Comparison of ENCODE assay signal across 7 cellular contexts in the genomic region with DNA sequence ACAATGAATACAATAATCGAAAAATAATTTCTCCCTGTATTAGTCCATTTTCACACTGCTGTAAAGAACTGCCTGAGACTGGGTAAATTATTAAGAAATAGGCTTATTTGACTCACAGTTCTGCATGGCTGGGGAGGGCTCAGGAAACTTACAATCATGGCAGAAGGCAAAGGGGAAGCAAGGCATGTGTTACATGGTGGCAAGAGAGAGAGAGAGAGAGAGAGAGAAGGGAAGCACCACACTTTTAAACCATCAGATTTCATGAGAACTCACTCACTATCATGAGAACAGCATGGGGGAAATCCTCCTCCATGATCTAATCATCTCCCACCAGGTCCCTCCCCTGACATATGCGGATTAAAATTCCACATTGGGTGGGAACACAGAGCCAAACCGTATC.
DNase-seq lines count a peak whose midpoint lies in the region; ATAC-seq and TF ChIP-seq lines count a peak whose summit lies in the region.
"Not testable (repeated sequence)": the region's sequence is repeated elsewhere in the genome, so short reads cannot be mapped to it uniquely, and the experiment has no call there.

No MANE protein-coding gene starts in this region.

- 83 to 88% methylated on average over 3 of the region's 3 CpGs for WGBS in esophagus squamous epithelium, 2 donors

- H2AFZ ChIP-seq in OCI-LY3 (ENCODE audit: low read depth, low read length): not testable (repeated sequence)
- peak overlapping the region; percentile 22 for H2AFZ ChIP-seq in osteoblast (ENCODE audit: low read length)

- not testable (repeated sequence) for H3K36me3 ChIP-seq in OCI-LY3 (replicated peaks; ENCODE audit: low read depth, low read length); breast epithelium; esophagus squamous epithelium; osteoblast (ENCODE audit: insufficient read depth, low read length)

- H3K9ac ChIP-seq in OCI-LY3 (ENCODE audit: low read length): not testable (repeated sequence)

- not testable (repeated sequence) for TF ChIP-seq CTCF in CD14-positive monocyte (IDR thresholded peaks at IDR 0.05); OCI-LY3 (IDR thresholded peaks at IDR 0.05; ENCODE audit: low read depth, low read length); breast epithelium (IDR thresholded peaks at IDR 0.05); esophagus squamous epithelium (IDR thresholded peaks at IDR 0.05); osteoblast (IDR thresholded peaks at IDR 0.05; ENCODE audit: extremely low read depth, low read depth, low read length)

- peak; percentile 46 for ATAC-seq in HG03175 (IDR thresholded peaks at IDR 0.05; ENCODE audit: unreplicated experiment)
- ATAC-seq in stimulated activated naive B cell treated with anti-CD40 and anti-IgM and Interleukin-4, amounts not matched to agents 10 μg/mL and 1 μg/mL and 100 μg/mL, for 72 hours (replicated peaks): peak; percentile 31 to 41

- H3K79me2 ChIP-seq in OCI-LY3 (ENCODE audit: low read length); osteoblast (ENCODE audit: insufficient read depth, low read length): not testable (repeated sequence)

- H3K4me2 ChIP-seq in OCI-LY3 (ENCODE audit: low read length): peak overlapping the region; percentile 20; the same call in 1 of the 2 replicates
- H3K4me2 ChIP-seq in osteoblast (ENCODE audit: insufficient read depth, low read length): not testable (repeated sequence)

- H3K9me3 ChIP-seq in OCI-LY3 (ENCODE audit: insufficient read depth, low read length); breast epithelium; esophagus squamous epithelium; osteoblast (ENCODE audit: low read depth, low read length): not testable (repeated sequence)

- intact Hi-C loops in CD14-positive monocyte (cut with micrococcal nuclease); breast epithelium (cut with DNase I; ENCODE audit: low total_unique reads); esophagus squamous epithelium (cut with DNase I): not testable (repeated sequence)

- not testable (repeated sequence) for H3K9me3 Mint-ChIP-seq in CD14-positive monocyte; stimulated activated naive B cell treated with anti-CD40 and anti-IgM and Interleukin-4, amounts not matched to agents 10 μg/mL and 1 μg/mL and 100 μg/mL, for 72 hours

- not testable (repeated sequence) for H3K27ac ChIP-seq in OCI-LY3 (ENCODE audit: low read length); osteoblast (ENCODE audit: low read depth, low read length)
- H3K27ac ChIP-seq in breast epithelium (peak overlapping the region; percentile 71 to 77), esophagus squamous epithelium (peak overlapping the region; percentile 30 to 69 (median 64))

- TF ChIP-seq POLR2A in breast epithelium (IDR thresholded peaks at IDR 0.05); esophagus squamous epithelium (IDR thresholded peaks at IDR 0.05): not testable (repeated sequence)

- not testable (repeated sequence) for H3K4me3 ChIP-seq in OCI-LY3 (ENCODE audit: low read length); breast epithelium; esophagus squamous epithelium; osteoblast (ENCODE audit: insufficient read depth, low read length)

- H4K20me1 ChIP-seq in OCI-LY3 (ENCODE audit: insufficient read depth, low read length); osteoblast (ENCODE audit: insufficient read depth, low read length): not testable (repeated sequence)

- peak; percentile 65 for DNase-seq in CD14-positive monocyte (ENCODE audit: low spot score)
- not testable (repeated sequence) for DNase-seq in breast epithelium (ENCODE audit: low spot score in 2 of 2); esophagus squamous epithelium (lab: John Stamatoyannopoulos, UW); osteoblast (ENCODE audit: insufficient read length, low spot score, missing footprints); stimulated activated naive B cell treated with anti-CD40 and anti-IgM and Interleukin-4, amounts not matched to agents 10 μg/mL and 1 μg/mL and 100 μg/mL, for 72 hours

- not testable (repeated sequence) for H3K27me3 Mint-ChIP-seq in CD14-positive monocyte (ENCODE audit: low read depth in 3 of 3); stimulated activated naive B cell treated with anti-CD40 and anti-IgM and Interleukin-4, amounts not matched to agents 10 μg/mL and 1 μg/mL and 100 μg/mL, for 72 hours

- peaks cover 39% of the 10 kb centered on the region for H3K4me1 Mint-ChIP-seq in CD14-positive monocyte
- peaks cover 36 to 46% of the 10 kb centered on the region in 2 donors for H3K4me1 Mint-ChIP-seq in stimulated activated naive B cell treated with anti-CD40 and anti-IgM and Interleukin-4, amounts not matched to agents 10 μg/mL and 1 μg/mL and 100 μg/mL, for 72 hours

- not testable (repeated sequence) for H3K36me3 Mint-ChIP-seq in CD14-positive monocyte; stimulated activated naive B cell treated with anti-CD40 and anti-IgM and Interleukin-4, amounts not matched to agents 10 μg/mL and 1 μg/mL and 100 μg/mL, for 72 hours

- not testable (repeated sequence) for H3K27me3 ChIP-seq in OCI-LY3 (ENCODE audit: low read depth, low read length); breast epithelium; esophagus squamous epithelium; osteoblast (ENCODE audit: insufficient read depth, low read length)

- H3K4me1 ChIP-seq in OCI-LY3 (ENCODE audit: low read length) (peaks cover 40% of the 10 kb centered on the region), esophagus squamous epithelium (peaks cover 9 to 72% (median 18%) of the 10 kb centered on the region in 3 donors), osteoblast (ENCODE audit: insufficient read depth, low read length) (peaks cover 15% of the 10 kb centered on the region)
- H3K4me1 ChIP-seq in breast epithelium: not testable (repeated sequence)

- H3K27ac Mint-ChIP-seq in CD14-positive monocyte: peak overlapping the region; percentile 11 to 91 (median 84)
- not testable (repeated sequence) for H3K27ac Mint-ChIP-seq in stimulated activated naive B cell treated with anti-CD40 and anti-IgM and Interleukin-4, amounts not matched to agents 10 μg/mL and 1 μg/mL and 100 μg/mL, for 72 hours

- not testable (repeated sequence) for H3K4me3 Mint-ChIP-seq in CD14-positive monocyte
- H3K4me3 Mint-ChIP-seq in stimulated activated naive B cell treated with anti-CD40 and anti-IgM and Interleukin-4, amounts not matched to agents 10 μg/mL and 1 μg/mL and 100 μg/mL, for 72 hours: peak overlapping the region in 1 of 2 donors; percentile 38
